ENCODE assay signal across 8 cellular contexts in genomic region chr18:23587220-23587642, GRCh38. TPM values are rescaled to one million over a fixed set of nuclear protein-coding genes. Genes with fewer than 3 reads are reported as not detected.
DNase-seq lines count a peak whose midpoint lies in the region; ATAC-seq, FAIRE-seq and TF ChIP-seq lines count a peak whose summit lies in the region.

No MANE protein-coding gene starts in this region.

- peak; percentile 38 for DNase-seq in activated T-cell treated with anti-CD3 and anti-CD28 coated beads, Interleukin-2, amount 50 U/mL, for 24 hours
- no peak for DNase-seq in activated T-cell treated with anti-CD3 and anti-CD28 coated beads, Interleukin-2, amount 50 U/mL, for 1 hour
- DNase-seq in HepG2 (ENCODE audit: low spot score): no peak
- peak in 1 of 2 donors; percentile 16 for DNase-seq in thyroid gland
- no peak for DNase-seq in Kasumi-1 (lab: John Stamatoyannopoulos, UW)
- no peak for DNase-seq in GM13976 (ENCODE audit: low spot score)
- no peak for DNase-seq in NCI-H146 (lab: John Stamatoyannopoulos, UW)

- CTCF ChIA-PET in HepG2 (lab: Yijun Ruan, JAX; ENCODE audit: low intra/inter-chr PET ratio, low total read pairs): interaction anchor here (0.8 kb wide), 1 partner anchor 71 kb away, joined by 4 read pairs; no protein-coding TSS in a partner anchor

- no peaks in the 10 kb centered on the region for H3K27me3 Mint-ChIP-seq in activated T-cell treated with anti-CD3 and anti-CD28 coated beads, Interleukin-2, amount 50 U/mL, for 24 hours
- no peaks in the 10 kb centered on the region for H3K27me3 Mint-ChIP-seq in activated T-helper 17 cell treated with anti-CD3 and anti-CD28 coated beads, Interleukin-2, amount 50 U/mL, for 72 hours

- no peak for FAIRE-seq in HepG2 (lab: Jason Lieb, UNC)

- no TSS peak for BruUV-seq in HepG2 (replicated peaks; lab: Mats Ljungman, UMichigan)

- H3K9ac ChIP-seq in HepG2 (ENCODE audit: insufficient read depth, low read depth, low read length): peak overlapping the region; percentile 56

- peak overlapping the region; percentile 99 for H3K27ac Mint-ChIP-seq in activated T-cell treated with anti-CD3 and anti-CD28 coated beads, Interleukin-2, amount 50 U/mL, for 24 hours
- H3K27ac Mint-ChIP-seq in activated T-helper 17 cell treated with anti-CD3 and anti-CD28 coated beads, Interleukin-2, amount 50 U/mL, for 72 hours: peak overlapping the region; percentile 92

- 6% methylated on average over 7 of the region's 7 CpGs for WGBS in HepG2 (ENCODE audit: low lambda C conversion rate)
- WGBS in thyroid gland, 2 donors: 40 to 49% methylated on average over 7 of the region's 7 CpGs

- intact Hi-C loops in HepG2 (cut with micrococcal nuclease; ENCODE audit: unreplicated experiment) (loop anchor here (1.0 to 2.0 kb wide), 2 partner anchors 42 to 71 kb away; no protein-coding TSS in a partner anchor), thyroid gland (cut with DNase I) (loop anchor here (5.0 kb wide), 2 partner anchors 70 to 85 kb away; partner anchors contain the start of gene RMC1)

- in situ Hi-C loops in HepG2 (cut with HindIII; ENCODE audit: extremely low pct_ligation_motif_present, low pct_unique_long_range_greater_than_20kb) (loop anchor here (5.0 kb wide), 2 partner anchors 40 to 70 kb away; no protein-coding TSS in a partner anchor), GM13976 (cut with MboI; ENCODE audit: low sequenced_read_pairs, unreplicated experiment) (loop anchor here (10.0 kb wide), 1 partner anchor 72 kb away; no protein-coding TSS in a partner anchor)

- TF ChIP-seq CTCF in HepG2 (CRISPR knock-in tag; IDR thresholded peaks at IDR 0.05) (no peak), thyroid gland (IDR thresholded peaks at IDR 0.05) (peak in 3 of 6 experiments; percentile 5 to 8 (median 5)), GM13976 (IDR thresholded peaks at IDR 0.05; ENCODE audit: borderline replicate concordance, control extremely low read depth, extremely low read depth, insufficient read depth, missing control alignments) (no peak)

- TF ChIP-seq POLR2A in HepG2 (IDR thresholded peaks at IDR 0.05; ENCODE audit: insufficient read depth in 1 of 2, low read depth in 2 of 2, low read length in 2 of 2): no peak
- TF ChIP-seq POLR2A in thyroid gland (IDR thresholded peaks at IDR 0.05): no peak

- H3K4me1 Mint-ChIP-seq in activated T-cell treated with anti-CD3 and anti-CD28 coated beads, Interleukin-2, amount 50 U/mL, for 24 hours (ENCODE audit: low read depth): peaks cover 32% of the 10 kb centered on the region
- peaks cover 11% of the 10 kb centered on the region for H3K4me1 Mint-ChIP-seq in activated T-helper 17 cell treated with anti-CD3 and anti-CD28 coated beads, Interleukin-2, amount 50 U/mL, for 72 hours

- H3K9me3 ChIP-seq in HepG2 (ENCODE audit: low read length) (no peaks in the 10 kb centered on the region), thyroid gland (no peaks in the 10 kb centered on the region)

- H3K36me3 Mint-ChIP-seq in activated T-cell treated with anti-CD3 and anti-CD28 coated beads, Interleukin-2, amount 50 U/mL, for 24 hours (ENCODE audit: low read depth): peaks cover 25% of the 10 kb centered on the region
- H3K36me3 Mint-ChIP-seq in activated T-helper 17 cell treated with anti-CD3 and anti-CD28 coated beads, Interleukin-2, amount 50 U/mL, for 72 hours (ENCODE audit: low read depth): peaks cover 29% of the 10 kb centered on the region

- H3K4me3 ChIP-seq in HepG2 (replicated peaks in 1 of 3; ENCODE audit: insufficient read depth in 1 of 3, low read depth in 2 of 3, low read length in 3 of 3) (peak overlapping the region; percentile 11 to 60 (median 41); a peak in 4 of 6 replicates), thyroid gland (replicated peaks in 1 of 3) (peak overlapping the region in 1 of 3 donors; percentile 60)

- peaks cover 51% of the 10 kb centered on the region for H3K4me1 ChIP-seq in HepG2 (ENCODE audit: insufficient read depth, low read length)
- H3K4me1 ChIP-seq in thyroid gland: peaks cover 12 to 23% of the 10 kb centered on the region in 2 donors

- H3K27me3 ChIP-seq in HepG2 (ENCODE audit: control insufficient read depth in 1 of 2, insufficient read depth in 2 of 2, low read length in 2 of 2): peaks cover 0 to 5% of the 10 kb centered on the region in 2 experiments; a peak in 1 of 5 replicates
- no peaks in the 10 kb centered on the region for H3K27me3 ChIP-seq in thyroid gland

- TF ChIP-seq EP300 in HepG2 (IDR thresholded peaks at IDR 0.05; ENCODE audit: low read depth in 2 of 2, low read length in 2 of 2) (no peak), HepG2 (CRISPR knock-in tag; IDR thresholded peaks at IDR 0.05; ENCODE audit: borderline replicate concordance) (no peak)

- POLR2A ChIA-PET in HepG2 (lab: Yijun Ruan, JAX): interaction anchor here (1.5 to 3.3 kb wide), 3 partner anchors 18 to 32 kb away, joined by 3 to 25 read pairs (median 5); no protein-coding TSS in a partner anchor

- H3K9me3 Mint-ChIP-seq in activated T-cell treated with anti-CD3 and anti-CD28 coated beads, Interleukin-2, amount 50 U/mL, for 24 hours: no peaks in the 10 kb centered on the region
- H3K9me3 Mint-ChIP-seq in activated T-helper 17 cell treated with anti-CD3 and anti-CD28 coated beads, Interleukin-2, amount 50 U/mL, for 72 hours: no peaks in the 10 kb centered on the region

- H2AFZ ChIP-seq in HepG2 (ENCODE audit: low read length): peak overlapping the region; percentile 97

- ATAC-seq in activated T-helper 17 cell treated with anti-CD3 and anti-CD28 coated beads, Interleukin-2, amount 50 U/mL, for 72 hours (replicated peaks): no peak
- no peak for ATAC-seq in HepG2

- H4K20me1 ChIP-seq in HepG2 (ENCODE audit: insufficient read depth, low read length): peaks cover 5% of the 10 kb centered on the region

- H3K27ac ChIP-seq in HepG2 (ENCODE audit: extremely low read length, insufficient read depth, low read length) (no peak overlapping the region), thyroid gland (peak overlapping the region; percentile 99 to 100 (median 99))

- TF ChIP-seq RAD21 in HepG2 (CRISPR knock-in tag; IDR thresholded peaks at IDR 0.05): no peak

- H3K4me2 ChIP-seq in HepG2 (ENCODE audit: low read depth, low read length): peak overlapping the region; percentile 86

- peaks cover 0 to 5% of the 10 kb centered on the region in 2 experiments; a peak in 1 of 5 replicates for H3K36me3 ChIP-seq in HepG2 (replicated peaks in 1 of 2; ENCODE audit: control insufficient read depth in 1 of 2, insufficient read depth in 2 of 2, low read length in 2 of 2)
- H3K36me3 ChIP-seq in thyroid gland: no peaks in the 10 kb centered on the region

- peak overlapping the region; percentile 93 for H3K4me3 Mint-ChIP-seq in activated T-cell treated with anti-CD3 and anti-CD28 coated beads, Interleukin-2, amount 50 U/mL, for 24 hours
- peak overlapping the region; percentile 96 for H3K4me3 Mint-ChIP-seq in activated T-helper 17 cell treated with anti-CD3 and anti-CD28 coated beads, Interleukin-2, amount 50 U/mL, for 72 hours

- H3K79me2 ChIP-seq in HepG2 (ENCODE audit: insufficient read depth, low read length): peaks cover 39% of the 10 kb centered on the region

TF ChIP-seq in HepG2, 621 proteins besides CTCF, POLR2A, EP300 and RAD21:
- TF ChIP-seq TERF1 (CRISPR knock-in tag; IDR thresholded peaks at IDR 0.05) (no peak), ZKSCAN5 (CRISPR knock-in tag; IDR thresholded peaks at IDR 0.05) (peak; percentile 83; the same call in 1 of the 2 replicates)
TF ChIP-seq in HepG2: peak in this region for 1.

RNA-seq across cellular contexts. Expression of gene NPC1, which starts 0.9 kb away (rescaled TPM):
- 10 to 100 TPM; 39.6 to 49.3 TPM for total RNA-seq in activated T-helper 17 cell treated with anti-CD3 and anti-CD28 coated beads, Interleukin-2, amount 50 U/mL, for 72 hours
- 28.6 and 46.5 TPM in 2 replicates for total RNA-seq in HepG2 (2016; rRNA removed; fragmentation: Illumina TruSeq; extraction: Trizol)
- total RNA-seq in HepG2 (2016; cell fraction: cytosol; rRNA removed; fragmentation: Illumina TruSeq; extraction: Trizol; ENCODE audit: low read depth): 8.3 and 10.0 TPM in 2 replicates
- 22.8 and 44.6 TPM in 2 replicates for total RNA-seq in HepG2 (2016; cell fraction: insoluble cytoplasmic fraction; rRNA removed; fragmentation: Illumina TruSeq; extraction: Trizol)
- 11.8 and 17.8 TPM in 2 replicates for total RNA-seq in HepG2 (2016; cell fraction: membrane; rRNA removed; fragmentation: Illumina TruSeq; extraction: Trizol)
- total RNA-seq in HepG2 (2016; cell fraction: nucleus; rRNA removed; fragmentation: Illumina TruSeq; extraction: Trizol): 80.8 and 107 TPM in 2 replicates
- 114 and 121 TPM in 2 replicates for polyA plus RNA-seq in HepG2 (2011; rRNA removed)
- polyA plus RNA-seq in HepG2 (2011; cell fraction: cytosol; rRNA removed): 149 and 162 TPM in 2 replicates
- 224 and 235 TPM in 2 replicates for polyA plus RNA-seq in HepG2 (2011; cell fraction: nucleus; rRNA removed)
- polyA plus RNA-seq in HepG2 (2012): 89.5 and 105 TPM in 2 replicates
- 2.8 and 3.1 TPM in 2 replicates for polyA plus RNA-seq in HepG2 (2016; cell fraction: cytosol; fragmentation: Illumina TruSeq; extraction: Trizol; ENCODE audit: low read depth)
- polyA plus RNA-seq in HepG2 (2016; cell fraction: insoluble cytoplasmic fraction; fragmentation: Illumina TruSeq; extraction: Trizol; ENCODE audit: low read depth): 16.2 and 18.5 TPM in 2 replicates
- polyA plus RNA-seq in HepG2 (2016; cell fraction: membrane; fragmentation: Illumina TruSeq; extraction: Trizol; ENCODE audit: low read depth): 4.5 and 6.4 TPM in 2 replicates
- polyA plus RNA-seq in HepG2 (2016; cell fraction: nucleus; fragmentation: Illumina TruSeq; extraction: Trizol; ENCODE audit: insufficient read depth, low read depth): 80.1 and 82.3 TPM in 2 replicates
- 256 and 622 TPM in 2 replicates for polyA minus RNA-seq in HepG2 (2011; rRNA and poly(A)+ RNA removed; ENCODE audit: low replicate concordance)
- polyA minus RNA-seq in HepG2 (2011; cell fraction: cytosol; rRNA and poly(A)+ RNA removed): 144 and 165 TPM in 2 replicates
- 343 and 354 TPM in 2 replicates for polyA minus RNA-seq in HepG2 (2011; cell fraction: nucleus; rRNA and poly(A)+ RNA removed)
- 10 to 100 TPM; 32.8 to 68.6 (median 42.0) TPM for total RNA-seq in thyroid gland
